ENCODE assay signal across 1 cellular context in the genomic region with DNA sequence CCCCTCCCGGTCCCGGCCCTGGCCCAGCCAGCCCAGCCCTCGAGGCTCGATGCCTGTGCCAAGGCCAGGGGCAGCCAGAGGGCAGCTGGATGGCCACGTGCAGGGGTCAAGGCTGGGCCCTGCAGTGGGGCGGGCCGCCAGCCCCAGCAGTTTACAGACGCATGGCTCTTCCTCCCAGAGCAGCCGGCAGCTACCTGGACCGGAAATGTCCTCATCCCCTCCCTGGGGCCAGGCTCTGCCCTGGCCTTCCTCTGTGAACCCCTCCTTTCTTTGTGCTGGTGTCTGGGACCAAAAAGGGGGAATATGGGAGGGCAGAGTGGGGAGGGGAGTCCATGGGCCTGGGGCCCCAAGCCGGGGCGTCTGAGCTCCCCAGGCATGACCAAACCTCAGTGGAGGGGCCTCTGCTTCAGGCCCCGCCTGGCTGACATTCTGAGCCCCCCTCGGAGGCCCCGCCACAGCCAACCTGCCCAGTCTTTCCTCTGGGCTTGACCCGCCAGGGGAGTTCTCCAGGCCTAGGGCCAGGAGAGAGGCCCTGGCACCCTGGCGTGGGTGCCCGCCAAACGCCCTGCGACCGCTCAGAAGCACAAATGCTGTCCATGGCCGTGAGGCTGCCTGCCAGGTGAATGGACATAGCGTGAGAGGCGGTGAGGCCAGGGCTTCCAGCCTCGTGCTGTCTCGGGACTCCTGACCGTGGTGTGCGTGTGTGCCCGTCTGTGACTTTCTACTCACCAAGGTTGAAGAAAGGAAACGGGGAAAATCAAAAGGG.
TF ChIP-seq lines count a peak whose summit lies in the region.

No MANE protein-coding gene starts in this region.

TF ChIP-seq in HepG2, 621 proteins besides CTCF, POLR2A, EP300 and RAD21 (continued from another document and continues in another):
- TF ChIP-seq, protein P1, sequence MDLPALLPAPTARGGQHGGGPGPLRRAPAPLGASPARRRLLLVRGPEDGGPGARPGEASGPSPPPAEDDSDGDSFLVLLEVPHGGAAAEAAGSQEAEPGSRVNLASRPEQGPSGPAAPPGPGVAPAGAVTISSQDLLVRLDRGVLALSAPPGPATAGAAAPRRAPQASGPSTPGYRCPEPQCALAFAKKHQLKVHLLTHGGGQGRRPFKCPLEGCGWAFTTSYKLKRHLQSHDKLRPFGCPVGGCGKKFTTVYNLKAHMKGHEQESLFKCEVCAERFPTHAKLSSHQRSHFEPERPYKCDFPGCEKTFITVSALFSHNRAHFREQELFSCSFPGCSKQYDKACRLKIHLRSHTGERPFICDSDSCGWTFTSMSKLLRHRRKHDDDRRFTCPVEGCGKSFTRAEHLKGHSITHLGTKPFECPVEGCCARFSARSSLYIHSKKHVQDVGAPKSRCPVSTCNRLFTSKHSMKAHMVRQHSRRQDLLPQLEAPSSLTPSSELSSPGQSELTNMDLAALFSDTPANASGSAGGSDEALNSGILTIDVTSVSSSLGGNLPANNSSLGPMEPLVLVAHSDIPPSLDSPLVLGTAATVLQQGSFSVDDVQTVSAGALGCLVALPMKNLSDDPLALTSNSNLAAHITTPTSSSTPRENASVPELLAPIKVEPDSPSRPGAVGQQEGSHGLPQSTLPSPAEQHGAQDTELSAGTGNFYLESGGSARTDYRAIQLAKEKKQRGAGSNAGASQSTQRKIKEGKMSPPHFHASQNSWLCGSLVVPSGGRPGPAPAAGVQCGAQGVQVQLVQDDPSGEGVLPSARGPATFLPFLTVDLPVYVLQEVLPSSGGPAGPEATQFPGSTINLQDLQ (CRISPR knock-in tag; IDR thresholded peaks at IDR 0.05): peak; percentile 55; the same call in 1 of the 2 replicates
- TF ChIP-seq, protein P2, sequence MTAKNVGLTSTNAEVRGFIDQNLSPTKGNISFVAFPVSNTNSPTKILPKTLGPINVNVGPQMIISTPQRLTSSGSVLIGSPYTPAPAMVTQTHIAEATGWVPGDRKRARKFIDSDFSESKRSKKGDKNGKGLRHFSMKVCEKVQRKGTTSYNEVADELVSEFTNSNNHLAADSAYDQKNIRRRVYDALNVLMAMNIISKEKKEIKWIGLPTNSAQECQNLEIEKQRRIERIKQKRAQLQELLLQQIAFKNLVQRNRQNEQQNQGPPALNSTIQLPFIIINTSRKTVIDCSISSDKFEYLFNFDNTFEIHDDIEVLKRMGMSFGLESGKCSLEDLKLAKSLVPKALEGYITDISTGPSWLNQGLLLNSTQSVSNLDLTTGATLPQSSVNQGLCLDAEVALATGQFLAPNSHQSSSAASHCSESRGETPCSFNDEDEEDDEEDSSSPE (CRISPR knock-in tag; IDR thresholded peaks at IDR 0.05): peak; percentile 93
- TF ChIP-seq RXRA (CRISPR knock-in tag; IDR thresholded peaks at IDR 0.05) (peak; percentile 99), ZNF430 (CRISPR knock-in tag; IDR thresholded peaks at IDR 0.05) (peak; percentile 99), JUN (CRISPR knock-in tag; IDR thresholded peaks at IDR 0.05) (peak; percentile 88), ZFP36L2 (CRISPR knock-in tag; IDR thresholded peaks at IDR 0.05) (no peak; the same call in 1 of the 2 replicates), ZNF749 (CRISPR knock-in tag; IDR thresholded peaks at IDR 0.05; ENCODE audit: borderline replicate concordance) (peak; percentile 49; the same call in 1 of the 2 replicates), SALL1 (CRISPR knock-in tag; IDR thresholded peaks at IDR 0.05) (peak; percentile 97), TMF1 (CRISPR knock-in tag; IDR thresholded peaks at IDR 0.05; ENCODE audit: low read depth) (peak; percentile 81; the same call in 1 of the 2 replicates), AGO2 (optimal IDR thresholded peaks at IDR 0.05; ENCODE audit: low read depth, low read length) (peak; percentile 96), GTF2F1 (IDR thresholded peaks at IDR 0.05; ENCODE audit: low read length) (no peak), NFKBIZ (CRISPR knock-in tag; IDR thresholded peaks at IDR 0.05) (peak; percentile 75; the same call in 1 of the 2 replicates), ZNF530 (CRISPR knock-in tag; IDR thresholded peaks at IDR 0.05; ENCODE audit: low read depth) (0 out of 2 replicates have a peak, but pooled peaks have one; percentile 58), ZNF232 (CRISPR knock-in tag; IDR thresholded peaks at IDR 0.05; ENCODE audit: borderline replicate concordance) (peak; percentile 87), ZBTB42 (CRISPR knock-in tag; IDR thresholded peaks at IDR 0.05) (peak; percentile 81; the same call in 1 of the 2 replicates)
- TF ChIP-seq, protein P3, sequence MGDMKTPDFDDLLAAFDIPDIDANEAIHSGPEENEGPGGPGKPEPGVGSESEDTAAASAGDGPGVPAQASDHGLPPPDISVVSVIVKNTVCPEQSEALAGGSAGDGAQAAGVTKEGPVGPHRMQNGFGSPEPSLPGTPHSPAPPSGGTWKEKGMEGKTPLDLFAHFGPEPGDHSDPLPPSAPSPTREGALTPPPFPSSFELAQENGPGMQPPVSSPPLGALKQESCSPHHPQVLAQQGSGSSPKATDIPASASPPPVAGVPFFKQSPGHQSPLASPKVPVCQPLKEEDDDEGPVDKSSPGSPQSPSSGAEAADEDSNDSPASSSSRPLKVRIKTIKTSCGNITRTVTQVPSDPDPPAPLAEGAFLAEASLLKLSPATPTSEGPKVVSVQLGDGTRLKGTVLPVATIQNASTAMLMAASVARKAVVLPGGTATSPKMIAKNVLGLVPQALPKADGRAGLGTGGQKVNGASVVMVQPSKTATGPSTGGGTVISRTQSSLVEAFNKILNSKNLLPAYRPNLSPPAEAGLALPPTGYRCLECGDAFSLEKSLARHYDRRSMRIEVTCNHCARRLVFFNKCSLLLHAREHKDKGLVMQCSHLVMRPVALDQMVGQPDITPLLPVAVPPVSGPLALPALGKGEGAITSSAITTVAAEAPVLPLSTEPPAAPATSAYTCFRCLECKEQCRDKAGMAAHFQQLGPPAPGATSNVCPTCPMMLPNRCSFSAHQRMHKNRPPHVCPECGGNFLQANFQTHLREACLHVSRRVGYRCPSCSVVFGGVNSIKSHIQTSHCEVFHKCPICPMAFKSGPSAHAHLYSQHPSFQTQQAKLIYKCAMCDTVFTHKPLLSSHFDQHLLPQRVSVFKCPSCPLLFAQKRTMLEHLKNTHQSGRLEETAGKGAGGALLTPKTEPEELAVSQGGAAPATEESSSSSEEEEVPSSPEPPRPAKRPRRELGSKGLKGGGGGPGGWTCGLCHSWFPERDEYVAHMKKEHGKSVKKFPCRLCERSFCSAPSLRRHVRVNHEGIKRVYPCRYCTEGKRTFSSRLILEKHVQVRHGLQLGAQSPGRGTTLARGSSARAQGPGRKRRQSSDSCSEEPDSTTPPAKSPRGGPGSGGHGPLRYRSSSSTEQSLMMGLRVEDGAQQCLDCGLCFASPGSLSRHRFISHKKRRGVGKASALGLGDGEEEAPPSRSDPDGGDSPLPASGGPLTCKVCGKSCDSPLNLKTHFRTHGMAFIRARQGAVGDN (CRISPR knock-in tag; IDR thresholded peaks at IDR 0.05): peak; percentile 100
- TF ChIP-seq, protein P4, sequence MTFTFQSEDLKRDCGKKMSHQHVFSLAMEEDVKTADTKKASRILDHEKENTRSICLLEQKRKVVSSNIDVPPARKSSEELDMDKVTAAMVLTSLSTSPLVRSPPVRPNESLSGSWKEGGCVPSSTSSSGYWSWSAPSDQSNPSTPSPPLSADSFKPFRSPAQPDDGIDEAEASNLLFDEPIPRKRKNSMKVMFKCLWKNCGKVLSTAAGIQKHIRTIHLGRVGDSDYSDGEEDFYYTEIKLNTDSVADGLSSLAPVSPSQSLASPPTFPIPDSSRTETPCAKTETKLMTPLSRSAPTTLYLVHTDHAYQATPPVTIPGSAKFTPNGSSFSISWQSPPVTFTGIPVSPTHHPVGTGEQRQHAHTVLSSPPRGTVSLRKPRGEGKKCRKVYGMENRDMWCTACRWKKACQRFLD (CRISPR knock-in tag; IDR thresholded peaks at IDR 0.05; ENCODE audit: borderline replicate concordance): 0 out of 2 replicates have a peak, but pooled peaks have one; percentile 64
- TF ChIP-seq, protein P5, sequence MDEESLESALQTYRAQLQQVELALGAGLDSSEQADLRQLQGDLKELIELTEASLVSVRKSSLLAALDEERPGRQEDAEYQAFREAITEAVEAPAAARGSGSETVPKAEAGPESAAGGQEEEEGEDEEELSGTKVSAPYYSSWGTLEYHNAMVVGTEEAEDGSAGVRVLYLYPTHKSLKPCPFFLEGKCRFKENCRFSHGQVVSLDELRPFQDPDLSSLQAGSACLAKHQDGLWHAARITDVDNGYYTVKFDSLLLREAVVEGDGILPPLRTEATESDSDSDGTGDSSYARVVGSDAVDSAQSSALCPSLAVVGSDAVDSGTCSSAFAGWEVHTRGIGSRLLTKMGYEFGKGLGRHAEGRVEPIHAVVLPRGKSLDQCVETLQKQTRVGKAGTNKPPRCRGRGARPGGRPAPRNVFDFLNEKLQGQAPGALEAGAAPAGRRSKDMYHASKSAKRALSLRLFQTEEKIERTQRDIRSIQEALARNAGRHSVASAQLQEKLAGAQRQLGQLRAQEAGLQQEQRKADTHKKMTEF (CRISPR knock-in tag; IDR thresholded peaks at IDR 0.05): peak; percentile 96
- TF ChIP-seq, protein P6, sequence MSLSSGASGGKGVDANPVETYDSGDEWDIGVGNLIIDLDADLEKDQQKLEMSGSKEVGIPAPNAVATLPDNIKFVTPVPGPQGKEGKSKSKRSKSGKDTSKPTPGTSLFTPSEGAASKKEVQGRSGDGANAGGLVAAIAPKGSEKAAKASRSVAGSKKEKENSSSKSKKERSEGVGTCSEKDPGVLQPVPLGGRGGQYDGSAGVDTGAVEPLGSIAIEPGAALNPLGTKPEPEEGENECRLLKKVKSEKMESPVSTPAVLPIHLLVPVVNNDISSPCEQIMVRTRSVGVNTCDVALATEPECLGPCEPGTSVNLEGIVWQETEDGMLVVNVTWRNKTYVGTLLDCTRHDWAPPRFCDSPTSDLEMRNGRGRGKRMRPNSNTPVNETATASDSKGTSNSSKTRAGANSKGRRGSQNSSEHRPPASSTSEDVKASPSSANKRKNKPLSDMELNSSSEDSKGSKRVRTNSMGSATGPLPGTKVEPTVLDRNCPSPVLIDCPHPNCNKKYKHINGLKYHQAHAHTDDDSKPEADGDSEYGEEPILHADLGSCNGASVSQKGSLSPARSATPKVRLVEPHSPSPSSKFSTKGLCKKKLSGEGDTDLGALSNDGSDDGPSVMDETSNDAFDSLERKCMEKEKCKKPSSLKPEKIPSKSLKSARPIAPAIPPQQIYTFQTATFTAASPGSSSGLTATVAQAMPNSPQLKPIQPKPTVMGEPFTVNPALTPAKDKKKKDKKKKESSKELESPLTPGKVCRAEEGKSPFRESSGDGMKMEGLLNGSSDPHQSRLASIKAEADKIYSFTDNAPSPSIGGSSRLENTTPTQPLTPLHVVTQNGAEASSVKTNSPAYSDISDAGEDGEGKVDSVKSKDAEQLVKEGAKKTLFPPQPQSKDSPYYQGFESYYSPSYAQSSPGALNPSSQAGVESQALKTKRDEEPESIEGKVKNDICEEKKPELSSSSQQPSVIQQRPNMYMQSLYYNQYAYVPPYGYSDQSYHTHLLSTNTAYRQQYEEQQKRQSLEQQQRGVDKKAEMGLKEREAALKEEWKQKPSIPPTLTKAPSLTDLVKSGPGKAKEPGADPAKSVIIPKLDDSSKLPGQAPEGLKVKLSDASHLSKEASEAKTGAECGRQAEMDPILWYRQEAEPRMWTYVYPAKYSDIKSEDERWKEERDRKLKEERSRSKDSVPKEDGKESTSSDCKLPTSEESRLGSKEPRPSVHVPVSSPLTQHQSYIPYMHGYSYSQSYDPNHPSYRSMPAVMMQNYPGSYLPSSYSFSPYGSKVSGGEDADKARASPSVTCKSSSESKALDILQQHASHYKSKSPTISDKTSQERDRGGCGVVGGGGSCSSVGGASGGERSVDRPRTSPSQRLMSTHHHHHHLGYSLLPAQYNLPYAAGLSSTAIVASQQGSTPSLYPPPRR (CRISPR knock-in tag; IDR thresholded peaks at IDR 0.05; ENCODE audit: borderline replicate concordance): peak; percentile 92
- TF ChIP-seq, protein P7, sequence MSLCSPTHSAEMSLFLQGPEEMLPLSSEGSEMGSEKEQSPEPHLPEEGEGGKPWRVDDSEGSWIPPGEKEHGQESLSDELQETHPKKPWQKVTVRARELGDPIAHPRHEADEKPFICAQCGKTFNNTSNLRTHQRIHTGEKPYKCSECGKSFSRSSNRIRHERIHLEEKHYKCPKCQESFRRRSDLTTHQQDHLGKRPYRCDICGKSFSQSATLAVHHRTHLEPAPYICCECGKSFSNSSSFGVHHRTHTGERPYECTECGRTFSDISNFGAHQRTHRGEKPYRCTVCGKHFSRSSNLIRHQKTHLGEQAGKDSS (CRISPR knock-in tag; IDR thresholded peaks at IDR 0.05; ENCODE audit: borderline replicate concordance, low read depth): peak; percentile 70; the same call in 1 of the 2 replicates
- TF ChIP-seq, protein P8, sequence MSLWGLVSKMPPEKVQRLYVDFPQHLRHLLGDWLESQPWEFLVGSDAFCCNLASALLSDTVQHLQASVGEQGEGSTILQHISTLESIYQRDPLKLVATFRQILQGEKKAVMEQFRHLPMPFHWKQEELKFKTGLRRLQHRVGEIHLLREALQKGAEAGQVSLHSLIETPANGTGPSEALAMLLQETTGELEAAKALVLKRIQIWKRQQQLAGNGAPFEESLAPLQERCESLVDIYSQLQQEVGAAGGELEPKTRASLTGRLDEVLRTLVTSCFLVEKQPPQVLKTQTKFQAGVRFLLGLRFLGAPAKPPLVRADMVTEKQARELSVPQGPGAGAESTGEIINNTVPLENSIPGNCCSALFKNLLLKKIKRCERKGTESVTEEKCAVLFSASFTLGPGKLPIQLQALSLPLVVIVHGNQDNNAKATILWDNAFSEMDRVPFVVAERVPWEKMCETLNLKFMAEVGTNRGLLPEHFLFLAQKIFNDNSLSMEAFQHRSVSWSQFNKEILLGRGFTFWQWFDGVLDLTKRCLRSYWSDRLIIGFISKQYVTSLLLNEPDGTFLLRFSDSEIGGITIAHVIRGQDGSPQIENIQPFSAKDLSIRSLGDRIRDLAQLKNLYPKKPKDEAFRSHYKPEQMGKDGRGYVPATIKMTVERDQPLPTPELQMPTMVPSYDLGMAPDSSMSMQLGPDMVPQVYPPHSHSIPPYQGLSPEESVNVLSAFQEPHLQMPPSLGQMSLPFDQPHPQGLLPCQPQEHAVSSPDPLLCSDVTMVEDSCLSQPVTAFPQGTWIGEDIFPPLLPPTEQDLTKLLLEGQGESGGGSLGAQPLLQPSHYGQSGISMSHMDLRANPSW (CRISPR knock-in tag; IDR thresholded peaks at IDR 0.05; ENCODE audit: borderline replicate concordance): 0 out of 2 replicates have a peak, but pooled peaks have one; percentile 39
- TF ChIP-seq, protein P9, sequence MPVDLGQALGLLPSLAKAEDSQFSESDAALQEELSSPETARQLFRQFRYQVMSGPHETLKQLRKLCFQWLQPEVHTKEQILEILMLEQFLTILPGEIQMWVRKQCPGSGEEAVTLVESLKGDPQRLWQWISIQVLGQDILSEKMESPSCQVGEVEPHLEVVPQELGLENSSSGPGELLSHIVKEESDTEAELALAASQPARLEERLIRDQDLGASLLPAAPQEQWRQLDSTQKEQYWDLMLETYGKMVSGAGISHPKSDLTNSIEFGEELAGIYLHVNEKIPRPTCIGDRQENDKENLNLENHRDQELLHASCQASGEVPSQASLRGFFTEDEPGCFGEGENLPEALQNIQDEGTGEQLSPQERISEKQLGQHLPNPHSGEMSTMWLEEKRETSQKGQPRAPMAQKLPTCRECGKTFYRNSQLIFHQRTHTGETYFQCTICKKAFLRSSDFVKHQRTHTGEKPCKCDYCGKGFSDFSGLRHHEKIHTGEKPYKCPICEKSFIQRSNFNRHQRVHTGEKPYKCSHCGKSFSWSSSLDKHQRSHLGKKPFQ (CRISPR knock-in tag; IDR thresholded peaks at IDR 0.05; ENCODE audit: insufficient replicate concordance): no peak
